In the genomic region with DNA sequence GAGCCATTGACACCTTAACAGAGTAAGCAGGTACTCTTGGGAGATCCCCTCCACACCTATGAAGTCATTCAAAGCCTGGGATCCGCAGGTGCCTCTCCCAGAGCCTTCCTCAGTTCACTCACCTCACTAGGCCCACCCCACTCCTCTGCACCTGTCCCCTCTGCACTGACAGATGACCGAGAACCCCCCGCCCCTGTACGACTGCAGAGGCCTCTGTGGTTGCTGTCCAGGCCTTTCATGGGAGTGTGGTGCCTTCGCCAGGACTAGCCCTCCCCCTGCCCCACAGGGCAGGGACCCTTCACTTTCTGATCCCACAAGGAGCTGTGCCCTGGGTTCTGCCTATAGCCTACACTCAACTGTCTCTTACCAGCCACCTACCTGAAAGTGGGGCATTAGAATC, we compare ENCODE assay signal across 22 cellular contexts.
DNase-seq lines count a peak whose midpoint lies in the region; ATAC-seq lines count a peak whose summit lies in the region.
"Had no signal": no experiment of that assay in that cellular context is flagged by ENCODE, and none has a peak within 500 bp of the region (broad histone marks: within the 10 kb centered on the region; RNA-seq: fewer than 3 reads in every experiment).

No MANE protein-coding gene starts in this region.

- H3K9me3 Mint-ChIP-seq in stimulated activated naive CD8-positive, alpha-beta T cell treated with anti-CD3 and anti-CD28 coated beads, Interleukin-15, amount 100 ng/mL, for 72 hours: no peaks in the 10 kb centered on the region
- no peaks in the 10 kb centered on the region for H3K9me3 Mint-ChIP-seq in stimulated activated naive B cell treated with anti-CD40 and anti-IgM and Interleukin-4, amounts not matched to agents 10 μg/mL and 1 μg/mL and 100 μg/mL, for 72 hours
- H3K9me3 Mint-ChIP-seq: CD14-positive monocyte; CD4-positive, alpha-beta T cell; CD8-positive, alpha-beta memory T cell had no signal

- intact Hi-C loops in posterior vena cava (cut with DNase I): no loop called here

- DNase-seq in stimulated activated naive CD8-positive, alpha-beta T cell treated with anti-CD3 and anti-CD28 coated beads, Interleukin-15, amount 100 ng/mL, for 72 hours: no peak
- DNase-seq in stimulated activated naive CD8-positive, alpha-beta T cell treated with anti-CD3 and anti-CD28 coated beads, Interleukin-15, Interleukin-2, amounts not matched to agents 100 U/mL and 50 U/mL, for 24 hours: no peak
- DNase-seq in posterior vena cava (ENCODE audit: low spot score): peak; percentile 57
- DNase-seq in stimulated activated naive B cell treated with anti-CD40 and anti-IgM and Interleukin-4, amounts not matched to agents 10 μg/mL and 1 μg/mL and 100 μg/mL, for 72 hours: no peak
- DNase-seq in G401 (ENCODE audit: low spot score): no peak
- DNase-seq in LoVo (ENCODE audit: low spot score): no peak
- DNase-seq: 8988T; ACHN; AML-193; BE2C; CD4-positive, alpha-beta T cell; CD8-positive, alpha-beta memory T cell; DMS 273 treated with DMSO at 0.1 percent for 48 hours; DMS79; EL; GF-D8; GM23248; H7; HCEC 1CT had no signal

- peaks cover 7% of the 10 kb centered on the region for H3K4me1 Mint-ChIP-seq in stimulated activated naive CD8-positive, alpha-beta T cell treated with anti-CD3 and anti-CD28 coated beads, Interleukin-15, amount 100 ng/mL, for 72 hours
- H3K4me1 Mint-ChIP-seq in stimulated activated naive B cell treated with anti-CD40 and anti-IgM and Interleukin-4, amounts not matched to agents 10 μg/mL and 1 μg/mL and 100 μg/mL, for 72 hours: peaks cover 4 to 7% of the 10 kb centered on the region in 2 donors

- in situ Hi-C loops in G401 (cut with HindIII; ENCODE audit: low sequenced_read_pairs): no loop called here

- no peak overlapping the region for H3K27ac Mint-ChIP-seq in stimulated activated naive CD8-positive, alpha-beta T cell treated with anti-CD3 and anti-CD28 coated beads, Interleukin-15, amount 100 ng/mL, for 72 hours
- peak overlapping the region; percentile 38 for H3K27ac Mint-ChIP-seq in stimulated activated naive B cell treated with anti-CD40 and anti-IgM and Interleukin-4, amounts not matched to agents 10 μg/mL and 1 μg/mL and 100 μg/mL, for 72 hours
- H3K27ac Mint-ChIP-seq: CD14-positive monocyte; CD4-positive, alpha-beta T cell; CD8-positive, alpha-beta memory T cell had no signal

- H3K4me3 Mint-ChIP-seq in stimulated activated naive CD8-positive, alpha-beta T cell treated with anti-CD3 and anti-CD28 coated beads, Interleukin-15, amount 100 ng/mL, for 72 hours: no peak overlapping the region
- H3K4me3 Mint-ChIP-seq in stimulated activated naive B cell treated with anti-CD40 and anti-IgM and Interleukin-4, amounts not matched to agents 10 μg/mL and 1 μg/mL and 100 μg/mL, for 72 hours: no peak overlapping the region
- H3K4me3 Mint-ChIP-seq: CD14-positive monocyte; CD4-positive, alpha-beta T cell; CD8-positive, alpha-beta memory T cell had no signal

- ATAC-seq in stimulated activated naive CD8-positive, alpha-beta T cell treated with anti-CD3 and anti-CD28 coated beads, Interleukin-15, amount 100 ng/mL, for 72 hours: peak; percentile 21
- ATAC-seq in stimulated activated naive CD8-positive, alpha-beta T cell treated with anti-CD3 and anti-CD28 coated beads, Interleukin-15, Interleukin-2, amounts not matched to agents 100 U/mL and 50 U/mL, for 24 hours: no peak
- no peak for ATAC-seq in stimulated activated naive B cell treated with anti-CD40 and anti-IgM and Interleukin-4, amounts not matched to agents 10 μg/mL and 1 μg/mL and 100 μg/mL, for 72 hours (replicated peaks)
- no peak for ATAC-seq in HG03378 (IDR thresholded peaks at IDR 0.05; ENCODE audit: unreplicated experiment)
- ATAC-seq: A549 had no signal

- H3K36me3 Mint-ChIP-seq in stimulated activated naive B cell treated with anti-CD40 and anti-IgM and Interleukin-4, amounts not matched to agents 10 μg/mL and 1 μg/mL and 100 μg/mL, for 72 hours: no peaks in the 10 kb centered on the region
- H3K36me3 Mint-ChIP-seq: CD14-positive monocyte; CD8-positive, alpha-beta memory T cell had no signal

- H3K27me3 Mint-ChIP-seq in stimulated activated naive CD8-positive, alpha-beta T cell treated with anti-CD3 and anti-CD28 coated beads, Interleukin-15, amount 100 ng/mL, for 72 hours: peaks cover 8% of the 10 kb centered on the region
- H3K27me3 Mint-ChIP-seq in stimulated activated naive B cell treated with anti-CD40 and anti-IgM and Interleukin-4, amounts not matched to agents 10 μg/mL and 1 μg/mL and 100 μg/mL, for 72 hours: peaks cover 7 to 10% of the 10 kb centered on the region in 2 donors
